ENCODE assay signal across 14 cellular contexts in genomic region chr9:128397831-128398230, GRCh38.
"Had no signal": no experiment of that assay in that cellular context is flagged by ENCODE, and none has a peak within 500 bp of the region (broad histone marks: within the 10 kb centered on the region; RNA-seq: fewer than 3 reads in every experiment).

No MANE protein-coding gene starts in this region.

- H3K27ac ChIP-seq: body of pancreas, neutrophil, thyroid gland had no signal

- H3K9me3 Mint-ChIP-seq: activated naive CD4-positive, alpha-beta T cell treated with anti-CD3 and anti-CD28 coated beads, Interleukin-2, amount 10 ng/mL, durations not matched to agents 7 days and 5 days; activated T-helper 2 cell treated with anti-CD3 and anti-CD28 coated beads, Interferon-gamma antibody, Interleukin-2, Interleukin-4, amounts not matched to agents 10 μg/mL and 5 μg/mL and 100 μg/mL, durations not matched to agents 14 hours and 24 hours and 36 hours; naive thymus-derived CD4-positive, alpha-beta T cell; stimulated activated naive CD8-positive, alpha-beta T cell treated with anti-CD3 and anti-CD28 coated beads, Interleukin-15, Interleukin-2, amounts not matched to agents 100 ng/mL and 50 ng/mL, for 24 hours had no signal

- ATAC-seq: activated CD4-positive, CD25-positive, alpha-beta regulatory T cell treated with anti-CD3 and anti-CD28 coated beads, Interleukin-2, amount 50 U/mL, for 24 hours had no signal

- H3K4me3 Mint-ChIP-seq: activated naive CD4-positive, alpha-beta T cell treated with anti-CD3 and anti-CD28 coated beads, Interleukin-2, amount 10 ng/mL, durations not matched to agents 7 days and 5 days; naive thymus-derived CD4-positive, alpha-beta T cell; stimulated activated naive CD8-positive, alpha-beta T cell treated with anti-CD3 and anti-CD28 coated beads, Interleukin-15, Interleukin-2, amounts not matched to agents 100 ng/mL and 50 ng/mL, for 24 hours had no signal

- H3K4me3 ChIP-seq: body of pancreas, sigmoid colon, thyroid gland had no signal

- H3K4me1 Mint-ChIP-seq: activated naive CD4-positive, alpha-beta T cell treated with anti-CD3 and anti-CD28 coated beads, Interleukin-2, amount 10 ng/mL, durations not matched to agents 7 days and 5 days had no signal

- DNase-seq: activated naive CD4-positive, alpha-beta T cell treated with anti-CD3 and anti-CD28 coated beads, Interleukin-2, amount 10 ng/mL, durations not matched to agents 7 days and 5 days; body of pancreas; cerebellar nuclear complex; foreskin melanocyte; naive thymus-derived CD4-positive, alpha-beta T cell; sigmoid colon; stimulated activated CD4-positive, alpha-beta T cell treated with anti-CD3 and anti-CD28 coated beads, Interleukin-12 subunit alpha, Interleukin-12 subunit beta, amount 100 ng/mL, for 4 hours; T-helper 2 cell; thyroid gland had no signal

- H3K9me3 ChIP-seq: body of pancreas, neutrophil, sigmoid colon, thyroid gland had no signal

- H3K27ac Mint-ChIP-seq: activated naive CD4-positive, alpha-beta T cell treated with anti-CD3 and anti-CD28 coated beads, Interleukin-2, amount 10 ng/mL, durations not matched to agents 7 days and 5 days; activated T-helper 2 cell treated with anti-CD3 and anti-CD28 coated beads, Interferon-gamma antibody, Interleukin-2, Interleukin-4, amounts not matched to agents 10 μg/mL and 5 μg/mL and 100 μg/mL, durations not matched to agents 14 hours and 24 hours and 36 hours; progenitor cell of endocrine pancreas; stimulated activated naive CD8-positive, alpha-beta T cell treated with anti-CD3 and anti-CD28 coated beads, Interleukin-15, Interleukin-2, amounts not matched to agents 100 ng/mL and 50 ng/mL, for 24 hours had no signal

- H3K27me3 ChIP-seq: body of pancreas, thyroid gland had no signal

- H3K36me3 ChIP-seq: thyroid gland had no signal
